ENCODE assay signal across 8 cellular contexts in genomic region chr1:46442317-46443161, GRCh38. TPM values are rescaled to one million over a fixed set of nuclear protein-coding genes. Genes with fewer than 3 reads are reported as not detected.
DNase-seq lines count a peak whose midpoint lies in the region; ATAC-seq and TF ChIP-seq lines count a peak whose summit lies in the region.

No MANE protein-coding gene starts in this region.

- H3K4me2 ChIP-seq in osteoblast (ENCODE audit: insufficient read depth, low read length) = peak overlapping the region; percentile 96

- TF ChIP-seq CTCF in GM20000 (IDR thresholded peaks at IDR 0.05; ENCODE audit: extremely low read depth, missing control alignments) (peak; percentile 96), RWPE1 (conservative IDR thresholded peaks at IDR 0.05; ENCODE audit: low read depth) (peak; percentile 73), osteoblast (IDR thresholded peaks at IDR 0.05; ENCODE audit: extremely low read depth, low read depth, low read length) (peak; percentile 89), thoracic aorta (IDR thresholded peaks at IDR 0.05) (peak; percentile 92)

- peak overlapping the region; percentile 94 for H2AFZ ChIP-seq in osteoblast (ENCODE audit: low read length)

- ATAC-seq in thoracic aorta (ENCODE audit: insufficient number of reproducible peaks, low FRiP score, low read depth) = no peak

- H3K79me2 ChIP-seq in osteoblast (ENCODE audit: insufficient read depth, low read length) = no peaks in the 10 kb centered on the region

- H3K4me3 ChIP-seq in osteoblast (ENCODE audit: insufficient read depth, low read length) (peak overlapping the region; percentile 78), thoracic aorta (peak overlapping the region; percentile 66)

- H3K4me1 ChIP-seq in osteoblast (ENCODE audit: insufficient read depth, low read length) (peaks cover 3% of the 10 kb centered on the region), thoracic aorta (ENCODE audit: control insufficient read depth in 1 of 2, low read depth in 2 of 2) (no peaks in the 10 kb centered on the region)

- peak; percentile 87 for DNase-seq in CMK (ENCODE audit: low read depth)
- DNase-seq in GM20000 (ENCODE audit: low spot score) = peak; percentile 84
- DNase-seq in HuH-7.5 (ENCODE audit: low spot score) = peak; percentile 82
- peak; percentile 57 for DNase-seq in RWPE1 (ENCODE audit: low spot score)
- DNase-seq in activated naive CD4-positive, alpha-beta T cell (lab: John Stamatoyannopoulos, UW) = peak; percentile 35 to 60 (median 50)
- DNase-seq in globus pallidus (ENCODE audit: low spot score) = peak; percentile 43
- peak; percentile 96 for DNase-seq in osteoblast (ENCODE audit: insufficient read length, low spot score, missing footprints)
- peak; percentile 21 for DNase-seq in thoracic aorta (ENCODE audit: low spot score)

- H4K20me1 ChIP-seq in osteoblast (ENCODE audit: insufficient read depth, low read length) = peaks cover 4% of the 10 kb centered on the region

- CTCF ChIA-PET in RWPE1 (lab: Yijun Ruan, JAX) = interaction anchor here (0.6 to 1.1 kb wide), 10 partner anchors 11 to 100 kb away, joined by 3 read pairs; no protein-coding TSS in a partner anchor

- H3K27me3 ChIP-seq in osteoblast (ENCODE audit: insufficient read depth, low read length) (peaks cover 27% of the 10 kb centered on the region), thoracic aorta (replicated peaks; ENCODE audit: insufficient read depth) (no peaks in the 10 kb centered on the region)

- H3K36me3 ChIP-seq in osteoblast (ENCODE audit: insufficient read depth, low read length) = no peaks in the 10 kb centered on the region
- no peaks in the 10 kb centered on the region for H3K36me3 ChIP-seq in thoracic aorta

- H3K9me3 ChIP-seq in osteoblast (ENCODE audit: low read depth, low read length) (no peaks in the 10 kb centered on the region), thoracic aorta (no peaks in the 10 kb centered on the region)

- POLR2A ChIA-PET in RWPE1 (lab: Yijun Ruan, JAX; ENCODE audit: low non-redundant PET) = no interaction called here

- H3K27ac ChIP-seq in RWPE1 (no peak overlapping the region), osteoblast (ENCODE audit: low read depth, low read length) (no peak overlapping the region), thoracic aorta (no peak overlapping the region)

RNA-seq across cellular contexts. Expression of gene DMBX1, which starts 47.1 kb away (rescaled TPM):
- total RNA-seq in osteoblast (not detected in 2 replicates), thoracic aorta (not detected)

RNA-seq across cellular contexts. Expression of gene FAAH, which starts 48.4 kb away (rescaled TPM):
- total RNA-seq in osteoblast (2.4 and 4.0 TPM in 2 replicates), thoracic aorta (10 to 100 TPM; 14.1 to 21.9 TPM)

Comparison
In these comparisons a context has a peak if more than half of its experiments do, and no peak if none do; other contexts are left out.
1. DNase-seq: peak in every context shown above with its lines; median percentile 96 in osteoblast; 87 in CMK; 84 in GM20000; 82 in HuH-7.5; 57 in RWPE1; 50 in activated naive CD4-positive, alpha-beta T cell; 43 in globus pallidus; 21 in thoracic aorta.